ENCODE assay signal across 10 cellular contexts in the genomic region with DNA sequence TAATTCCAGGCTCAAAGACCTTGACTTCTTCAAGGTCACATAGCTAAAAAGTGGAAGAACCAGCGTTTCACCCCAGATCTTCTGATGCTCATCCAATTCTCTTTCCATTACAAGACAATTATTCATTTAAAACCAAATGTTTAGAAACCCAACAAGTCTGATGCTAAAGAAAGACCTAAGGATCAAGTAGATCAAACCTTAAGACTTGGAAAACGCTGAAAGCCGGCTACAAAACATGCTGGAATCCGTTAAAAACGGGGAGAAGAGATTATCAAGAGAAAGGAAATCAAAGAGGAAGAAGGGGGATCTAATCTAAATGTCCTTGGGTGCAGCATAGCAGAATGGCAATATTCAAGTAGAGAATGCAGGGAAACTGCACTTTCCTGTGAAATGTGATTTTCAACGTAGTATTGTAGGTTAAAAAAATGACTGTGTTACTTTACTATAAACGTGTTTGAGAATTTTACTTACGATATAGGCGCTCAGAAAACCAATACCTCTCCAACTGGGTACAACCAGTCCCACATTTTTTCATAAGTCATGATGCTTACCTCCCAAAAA. TPM values are rescaled to one million over a fixed set of nuclear protein-coding genes. Genes with fewer than 3 reads are reported as not detected.
DNase-seq lines count a peak whose midpoint lies in the region; ATAC-seq and TF ChIP-seq lines count a peak whose summit lies in the region.
"Had no signal": no experiment of that assay in that cellular context is flagged by ENCODE, and none has a peak within 500 bp of the region (broad histone marks: within the 10 kb centered on the region; RNA-seq: fewer than 3 reads in every experiment).

No MANE protein-coding gene starts in this region.

- H3K27ac Mint-ChIP-seq in Caco-2 (ENCODE audit: unreplicated experiment), result peak overlapping the region; percentile 45

- no peaks in the 10 kb centered on the region for H4K20me1 ChIP-seq in PC-9 (ENCODE audit: insufficient read depth)

- H3K36me3 Mint-ChIP-seq in Caco-2 (ENCODE audit: insufficient read depth, unreplicated experiment), result peaks cover 11% of the 10 kb centered on the region

- no peak for ATAC-seq in GM18520 (IDR thresholded peaks at IDR 0.05; ENCODE audit: unreplicated experiment)

- no peak overlapping the region for H3K4ac ChIP-seq in trophoblast cell (ENCODE audit: low read depth, low read length)

- H3K36me3 ChIP-seq in Caco-2 (ENCODE audit: control insufficient read depth, insufficient read depth, low read length), result no peaks in the 10 kb centered on the region
- H3K36me3 ChIP-seq in PC-9 (ENCODE audit: low read depth), result no peaks in the 10 kb centered on the region
- H3K36me3 ChIP-seq in esophagus (ENCODE audit: control insufficient read depth in 2 of 2, insufficient read depth in 2 of 2, low read length in 1 of 2), result no peaks in the 10 kb centered on the region
- peaks cover 0 to 3% of the 10 kb centered on the region in 2 experiments for H3K36me3 ChIP-seq in trophoblast cell (ENCODE audit: control insufficient read depth in 1 of 2, insufficient read depth in 2 of 2, low read length in 2 of 2)

- no peak overlapping the region for H3K23ac ChIP-seq in trophoblast cell (ENCODE audit: low read length)

- H3K4me1 Mint-ChIP-seq in Caco-2 (ENCODE audit: low read depth, unreplicated experiment), result no peaks in the 10 kb centered on the region

- H3K4me3 ChIP-seq in Caco-2 (ENCODE audit: low read depth, low read length) (peak overlapping the region; percentile 91), PC-9 (peak overlapping the region; percentile 85), esophagus (ENCODE audit: low read depth in 1 of 2, low read length in 2 of 2) (peak overlapping the region; percentile 69 to 85), trophoblast cell (ENCODE audit: low read depth, low read length) (no peak overlapping the region)

- no peak overlapping the region for H2BK120ac ChIP-seq in trophoblast cell (ENCODE audit: insufficient read depth, low read length, poor library complexity)

- H3K4me2 ChIP-seq in PC-9 (peak overlapping the region; percentile 95), trophoblast cell (ENCODE audit: low read length) (peak overlapping the region; percentile 99)

- BruUV-seq in Caco-2 (replicated peaks; lab: Mats Ljungman, UMichigan) (TSS peak; percentile 44), PC-9 (replicated peaks; lab: Mats Ljungman, UMichigan) (no TSS peak)

- H3K9me2 ChIP-seq in PC-9 (ENCODE audit: insufficient read depth), result no peaks in the 10 kb centered on the region

- H3F3A ChIP-seq in PC-9 (ENCODE audit: insufficient read depth, low read depth), result peaks cover 11% of the 10 kb centered on the region; the same call in 1 of the 2 replicates

- TF ChIP-seq CTCF in Caco-2 (IDR thresholded peaks at IDR 0.05; ENCODE audit: insufficient read depth in 1 of 2, low read depth in 1 of 2, low read length in 1 of 2, severe bottlenecking in 1 of 2, unreplicated experiment in 1 of 2), result no peak
- TF ChIP-seq CTCF in PC-9 (conservative IDR thresholded peaks at IDR 0.05), result no peak

- no peaks in the 10 kb centered on the region for H3K9me3 ChIP-seq in Caco-2
- no peaks in the 10 kb centered on the region for H3K9me3 ChIP-seq in PC-9 (ENCODE audit: insufficient read depth, low read depth)
- no peaks in the 10 kb centered on the region for H3K9me3 ChIP-seq in esophagus (ENCODE audit: control insufficient read depth in 2 of 2, insufficient read depth in 1 of 2, low read depth in 1 of 2, low read length in 1 of 2)
- no peaks in the 10 kb centered on the region for H3K9me3 ChIP-seq in trophoblast cell (ENCODE audit: insufficient read depth, low read depth, low read length)

- intact Hi-C loops in Caco-2 (cut with micrococcal nuclease; ENCODE audit: unreplicated experiment), result loop anchor here (2.0 kb wide), 1 partner anchor 35 kb away; no protein-coding TSS in a partner anchor
- intact Hi-C loops in PC-9 (cut with micrococcal nuclease; ENCODE audit: unreplicated experiment), result no loop called here

- H4K91ac ChIP-seq in trophoblast cell (ENCODE audit: low read depth, low read length), result no peak overlapping the region

- DNase-seq in Caco-2 (no peak), PC-9 (no peak), trophoblast cell (no peak), NCI-H2081 treated with DMSO at 0.1 percent for 48 hours (lab: John Stamatoyannopoulos, UW) (no peak), SKM-1 treated with dmso at 0.1 percent for 144 hours (lab: John Stamatoyannopoulos, UW; ENCODE audit: unreplicated experiment) (no peak)
- no peak for DNase-seq in activated naive CD4-positive, alpha-beta T cell treated with Interleukin-2 at 50 U/mL for 16 hours
- DNase-seq: effector CD4-positive, alpha-beta T cell; NCI-H510A had no signal

- H3K9ac ChIP-seq in trophoblast cell (ENCODE audit: low read length), result no peak overlapping the region

- H4K12ac ChIP-seq in trophoblast cell (ENCODE audit: low read depth, low read length), result no peak overlapping the region

- no peak overlapping the region for H2AK5ac ChIP-seq in trophoblast cell (ENCODE audit: low read length)

- 27 to 28% methylated on average over 9 of the region's 9 CpGs for WGBS in esophagus, 2 donors
- no CpG with 5 or more reads among the region's 9 CpGs for WGBS in trophoblast cell (ENCODE audit: extremely low coverage, insufficient coverage, insufficient read length)

- no peak overlapping the region for H4K8ac ChIP-seq in trophoblast cell (ENCODE audit: low read depth, low read length)

- H3K27me3 ChIP-seq in Caco-2 (replicated peaks; ENCODE audit: control insufficient read depth, insufficient read depth, low read length), result no peaks in the 10 kb centered on the region
- no peaks in the 10 kb centered on the region for H3K27me3 ChIP-seq in PC-9 (ENCODE audit: insufficient read depth, low read depth)
- no peaks in the 10 kb centered on the region for H3K27me3 ChIP-seq in esophagus (ENCODE audit: control insufficient read depth in 1 of 2, insufficient read depth in 2 of 2, low read length in 2 of 2)
- peaks cover 11% of the 10 kb centered on the region for H3K27me3 ChIP-seq in trophoblast cell (ENCODE audit: insufficient read depth, low read length)

- H2BK5ac ChIP-seq in trophoblast cell (ENCODE audit: low read depth, low read length, poor library complexity), result no peak overlapping the region

- no peak overlapping the region for H3K14ac ChIP-seq in trophoblast cell (ENCODE audit: low read length)

- H3K4me3 Mint-ChIP-seq in Caco-2 (ENCODE audit: unreplicated experiment), result peak overlapping the region; percentile 84

- CTCF ChIA-PET in Caco-2 (lab: Charles Lee), result no interaction called here
- CTCF ChIA-PET in PC-9 (lab: Charles Lee), result no interaction called here

- H3K18ac ChIP-seq in trophoblast cell (ENCODE audit: low read length), result no peak overlapping the region

- H3K4me1 ChIP-seq in Caco-2 (peaks cover 6% of the 10 kb centered on the region), PC-9 (replicated peaks; ENCODE audit: insufficient read depth) (peaks cover 9% of the 10 kb centered on the region), esophagus (ENCODE audit: control insufficient read depth in 2 of 2, insufficient read depth in 2 of 2, low read length in 1 of 2) (peaks cover 0 to 4% of the 10 kb centered on the region in 2 donors), trophoblast cell (ENCODE audit: control insufficient read depth in 1 of 2, insufficient read depth in 2 of 2, low read length in 2 of 2) (peaks cover 9 to 10% of the 10 kb centered on the region in 2 experiments)

- peak overlapping the region; percentile 88 for H2AFZ ChIP-seq in PC-9
- no peak overlapping the region for H2AFZ ChIP-seq in trophoblast cell (ENCODE audit: insufficient read depth, low read length, poor library complexity)

- H3K79me2 ChIP-seq in PC-9 (ENCODE audit: low read depth) (0 out of 2 replicates have a peak, but pooled peaks cover 16% of the 10 kb centered on the region), trophoblast cell (ENCODE audit: control insufficient read depth, insufficient read depth, low read length, poor library complexity) (peaks cover 7% of the 10 kb centered on the region)

- H3K9me3 Mint-ChIP-seq in Caco-2 (ENCODE audit: unreplicated experiment), result no peaks in the 10 kb centered on the region

- H3K27me3 Mint-ChIP-seq in Caco-2 (ENCODE audit: insufficient read depth, unreplicated experiment), result no peaks in the 10 kb centered on the region

- H3K27ac ChIP-seq in PC-9 (no peak overlapping the region), esophagus (ENCODE audit: low read depth in 2 of 2, low read length in 1 of 2) (peak overlapping the region in 1 of 2 donors; percentile 94), trophoblast cell (ENCODE audit: low read depth, low read length) (no peak overlapping the region)

- no peak overlapping the region for H2BK12ac ChIP-seq in trophoblast cell (ENCODE audit: low read length)

- POLR2A ChIA-PET in Caco-2 (lab: Charles Lee), result interaction anchor here (0.6 kb wide), 1 partner anchor 8 kb away, joined by 3 read pairs; no protein-coding TSS in a partner anchor
- POLR2A ChIA-PET in PC-9 (lab: Charles Lee; ENCODE audit: unreplicated experiment), result interaction anchor here (0.6 kb wide), 2 partner anchors 36 to 385 kb away, joined by 3 to 5 read pairs; no protein-coding TSS in a partner anchor

- H3K79me1 ChIP-seq in trophoblast cell (ENCODE audit: low read length), result peaks cover 8% of the 10 kb centered on the region

RNA-seq across cellular contexts. Expression of a gene that starts 1.3 kb away (rescaled TPM):
- 15.8 and 16.7 TPM in 2 replicates for total RNA-seq in Caco-2 (2022)
- total RNA-seq in PC-9 (2021), result 26.5 and 36.5 TPM in 2 replicates
- polyA plus RNA-seq in esophagus, result 10 to 100 TPM; 16.4 to 28.4 TPM
- polyA plus RNA-seq in trophoblast cell (2013), result 7.6 and 7.8 TPM in 2 replicates
